In genomic region chr5:178589180-178590140, GRCh38 we compare ENCODE assay signal across 1 cellular context.
TF ChIP-seq lines count a peak whose summit lies in the region.

No MANE protein-coding gene starts in this region.

TF ChIP-seq in HepG2, 621 proteins besides CTCF, POLR2A, EP300 and RAD21 (continued from another document):
- TF ChIP-seq, protein P1, sequence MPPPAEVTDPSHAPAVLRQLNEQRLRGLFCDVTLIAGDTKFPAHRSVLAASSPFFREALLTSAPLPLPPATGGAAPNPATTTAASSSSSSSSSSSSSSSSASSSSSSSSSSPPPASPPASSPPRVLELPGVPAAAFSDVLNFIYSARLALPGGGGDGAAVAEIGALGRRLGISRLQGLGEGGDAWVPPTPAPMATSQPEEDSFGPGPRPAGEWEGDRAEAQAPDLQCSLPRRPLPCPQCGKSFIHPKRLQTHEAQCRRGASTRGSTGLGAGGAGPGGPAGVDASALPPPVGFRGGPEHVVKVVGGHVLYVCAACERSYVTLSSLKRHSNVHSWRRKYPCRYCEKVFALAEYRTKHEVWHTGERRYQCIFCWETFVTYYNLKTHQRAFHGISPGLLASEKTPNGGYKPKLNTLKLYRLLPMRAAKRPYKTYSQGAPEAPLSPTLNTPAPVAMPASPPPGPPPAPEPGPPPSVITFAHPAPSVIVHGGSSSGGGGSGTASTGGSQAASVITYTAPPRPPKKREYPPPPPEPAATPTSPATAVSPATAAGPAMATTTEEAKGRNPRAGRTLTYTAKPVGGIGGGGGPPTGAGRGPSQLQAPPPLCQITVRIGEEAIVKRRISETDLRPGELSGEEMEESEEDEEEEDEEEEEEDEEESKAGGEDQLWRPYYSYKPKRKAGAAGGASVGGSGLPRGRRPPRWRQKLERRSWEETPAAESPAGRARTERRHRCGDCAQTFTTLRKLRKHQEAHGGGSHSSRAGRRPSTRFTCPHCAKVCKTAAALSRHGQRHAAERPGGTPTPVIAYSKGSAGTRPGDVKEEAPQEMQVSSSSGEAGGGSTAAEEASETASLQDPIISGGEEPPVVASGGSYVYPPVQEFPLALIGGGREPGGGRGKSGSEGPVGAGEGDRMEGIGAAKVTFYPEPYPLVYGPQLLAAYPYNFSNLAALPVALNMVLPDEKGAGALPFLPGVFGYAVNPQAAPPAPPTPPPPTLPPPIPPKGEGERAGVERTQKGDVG (CRISPR knock-in tag; IDR thresholded peaks at IDR 0.05; ENCODE audit: borderline replicate concordance) = no peak
- TF ChIP-seq DNMT1 (CRISPR knock-in tag; IDR thresholded peaks at IDR 0.05) = no peak
- no peak for TF ChIP-seq ZNF501 (CRISPR knock-in tag; IDR thresholded peaks at IDR 0.05)
- no peak for TF ChIP-seq ZNF317 (CRISPR knock-in tag; IDR thresholded peaks at IDR 0.05)
- TF ChIP-seq HIVEP1 (CRISPR knock-in tag; IDR thresholded peaks at IDR 0.05) = no peak
- TF ChIP-seq ARID5B (CRISPR knock-in tag; IDR thresholded peaks at IDR 0.05) = no peak
- TF ChIP-seq HNF4A (CRISPR knock-in tag; IDR thresholded peaks at IDR 0.05) = no peak
- TF ChIP-seq, protein P2, sequence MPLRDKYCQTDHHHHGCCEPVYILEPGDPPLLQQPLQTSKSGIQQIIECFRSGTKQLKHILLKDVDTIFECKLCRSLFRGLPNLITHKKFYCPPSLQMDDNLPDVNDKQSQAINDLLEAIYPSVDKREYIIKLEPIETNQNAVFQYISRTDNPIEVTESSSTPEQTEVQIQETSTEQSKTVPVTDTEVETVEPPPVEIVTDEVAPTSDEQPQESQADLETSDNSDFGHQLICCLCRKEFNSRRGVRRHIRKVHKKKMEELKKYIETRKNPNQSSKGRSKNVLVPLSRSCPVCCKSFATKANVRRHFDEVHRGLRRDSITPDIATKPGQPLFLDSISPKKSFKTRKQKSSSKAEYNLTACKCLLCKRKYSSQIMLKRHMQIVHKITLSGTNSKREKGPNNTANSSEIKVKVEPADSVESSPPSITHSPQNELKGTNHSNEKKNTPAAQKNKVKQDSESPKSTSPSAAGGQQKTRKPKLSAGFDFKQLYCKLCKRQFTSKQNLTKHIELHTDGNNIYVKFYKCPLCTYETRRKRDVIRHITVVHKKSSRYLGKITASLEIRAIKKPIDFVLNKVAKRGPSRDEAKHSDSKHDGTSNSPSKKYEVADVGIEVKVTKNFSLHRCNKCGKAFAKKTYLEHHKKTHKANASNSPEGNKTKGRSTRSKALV (CRISPR knock-in tag; IDR thresholded peaks at IDR 0.05) = no peak
- no peak for TF ChIP-seq ZNF296 (CRISPR knock-in tag; conservative IDR thresholded peaks at IDR 0.05)
- TF ChIP-seq, protein P3, sequence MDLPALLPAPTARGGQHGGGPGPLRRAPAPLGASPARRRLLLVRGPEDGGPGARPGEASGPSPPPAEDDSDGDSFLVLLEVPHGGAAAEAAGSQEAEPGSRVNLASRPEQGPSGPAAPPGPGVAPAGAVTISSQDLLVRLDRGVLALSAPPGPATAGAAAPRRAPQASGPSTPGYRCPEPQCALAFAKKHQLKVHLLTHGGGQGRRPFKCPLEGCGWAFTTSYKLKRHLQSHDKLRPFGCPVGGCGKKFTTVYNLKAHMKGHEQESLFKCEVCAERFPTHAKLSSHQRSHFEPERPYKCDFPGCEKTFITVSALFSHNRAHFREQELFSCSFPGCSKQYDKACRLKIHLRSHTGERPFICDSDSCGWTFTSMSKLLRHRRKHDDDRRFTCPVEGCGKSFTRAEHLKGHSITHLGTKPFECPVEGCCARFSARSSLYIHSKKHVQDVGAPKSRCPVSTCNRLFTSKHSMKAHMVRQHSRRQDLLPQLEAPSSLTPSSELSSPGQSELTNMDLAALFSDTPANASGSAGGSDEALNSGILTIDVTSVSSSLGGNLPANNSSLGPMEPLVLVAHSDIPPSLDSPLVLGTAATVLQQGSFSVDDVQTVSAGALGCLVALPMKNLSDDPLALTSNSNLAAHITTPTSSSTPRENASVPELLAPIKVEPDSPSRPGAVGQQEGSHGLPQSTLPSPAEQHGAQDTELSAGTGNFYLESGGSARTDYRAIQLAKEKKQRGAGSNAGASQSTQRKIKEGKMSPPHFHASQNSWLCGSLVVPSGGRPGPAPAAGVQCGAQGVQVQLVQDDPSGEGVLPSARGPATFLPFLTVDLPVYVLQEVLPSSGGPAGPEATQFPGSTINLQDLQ (CRISPR knock-in tag; IDR thresholded peaks at IDR 0.05) = no peak
- no peak for TF ChIP-seq ZNF274 (CRISPR knock-in tag; IDR thresholded peaks at IDR 0.05)
- TF ChIP-seq ZBTB3 (CRISPR knock-in tag; IDR thresholded peaks at IDR 0.05; ENCODE audit: borderline replicate concordance, low read depth) = no peak
- TF ChIP-seq SRF (IDR thresholded peaks at IDR 0.05; ENCODE audit: low read depth, low read length) = no peak
- no peak for TF ChIP-seq ZNF567 (CRISPR knock-in tag; IDR thresholded peaks at IDR 0.05; ENCODE audit: borderline replicate concordance)
- no peak for TF ChIP-seq ZBTB38 (CRISPR knock-in tag; IDR thresholded peaks at IDR 0.05)
- no peak for TF ChIP-seq HOXD1 (CRISPR knock-in tag; IDR thresholded peaks at IDR 0.05)
